ENCODE assay signal across 9 cellular contexts in the genomic region with DNA sequence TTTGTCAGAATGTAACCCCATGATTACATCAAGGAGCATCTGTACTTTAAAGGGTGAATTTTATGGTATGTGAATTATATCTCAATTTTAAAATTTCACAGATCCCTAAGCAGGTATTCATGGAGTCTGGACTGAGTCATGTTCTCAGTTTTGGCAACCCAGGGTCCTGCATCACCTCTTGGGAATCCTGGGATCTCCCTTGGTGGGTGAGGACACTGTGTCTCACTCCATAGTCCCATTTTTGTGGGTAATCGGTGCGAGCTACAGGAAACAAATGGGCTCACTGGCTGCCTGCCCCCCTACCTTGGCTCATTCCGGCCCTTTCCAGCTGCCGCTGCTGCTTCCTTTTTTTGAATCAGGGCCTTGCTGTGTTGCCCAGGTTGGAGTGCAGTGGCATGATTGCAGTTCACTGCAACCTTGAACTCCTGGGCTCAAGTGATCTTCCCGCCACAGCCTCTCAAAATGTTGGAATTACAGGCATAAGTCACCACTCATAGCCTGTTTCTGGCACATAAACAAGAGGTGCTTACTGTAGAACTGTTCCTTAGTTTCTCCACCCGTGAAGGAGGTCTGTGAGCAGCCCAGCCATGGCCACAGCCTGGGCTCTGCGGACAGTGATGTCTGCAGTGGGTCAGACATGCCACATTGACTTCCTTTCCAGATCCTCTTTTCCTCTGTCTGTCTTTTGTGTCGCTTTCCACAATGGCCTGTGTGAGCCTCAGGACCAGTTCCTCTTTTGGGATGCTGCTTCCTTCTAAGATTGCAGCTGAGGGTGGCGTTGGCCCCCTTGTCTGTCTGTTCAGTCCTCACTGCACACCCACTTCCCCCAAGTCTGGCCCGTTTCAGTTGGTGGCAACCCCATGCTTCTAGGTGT. TPM values are rescaled to one million over a fixed set of nuclear protein-coding genes. Genes with fewer than 3 reads are reported as not detected.
A peak's percentile ranks its signal among the peaks of the same experiment; 100 is the strongest.
DNase-seq lines count a peak whose midpoint lies in the region; ATAC-seq and TF ChIP-seq lines count a peak whose summit lies in the region.
"Had no signal": no experiment of that assay in that cellular context is flagged by ENCODE, and none has a peak within 500 bp of the region (broad histone marks: within the 10 kb centered on the region; RNA-seq: fewer than 3 reads in every experiment).

No MANE protein-coding gene starts in this region.

- H3K9ac ChIP-seq in MM.1S (ENCODE audit: low read length) = peak overlapping the region; percentile 74

- intact Hi-C loops in Right ventricle myocardium superior (cut with DNase I) = no loop called here

- DNase-seq in Right ventricle myocardium superior (no peak), right atrium auricular region (ENCODE audit: low spot score) (no peak), MM.1S (no peak), fibroblast of mammary gland (ENCODE audit: low read depth) (peak; percentile 7), RKO (ENCODE audit: low spot score) (no peak), retina (no peak), H4 (ENCODE audit: low spot score) (no peak)
- DNase-seq in activated CD8-positive, alpha-beta memory T cell treated with anti-CD3 and anti-CD28 coated beads, Interleukin-2, amount 50 U/mL, for 48 hours = no peak

- H3K27me3 ChIP-seq in right atrium auricular region = no peaks in the 10 kb centered on the region
- H3K27me3 ChIP-seq in MM.1S (replicated peaks; ENCODE audit: insufficient read depth, low read length) = no peaks in the 10 kb centered on the region

- peak; percentile 57 for ATAC-seq in Right ventricle myocardium superior (ENCODE audit: poor library complexity)

- H3K79me2 ChIP-seq in MM.1S (ENCODE audit: low read length) = peaks cover 93% of the 10 kb centered on the region

- H3K36me3 ChIP-seq in right atrium auricular region (no peaks in the 10 kb centered on the region), MM.1S (replicated peaks; ENCODE audit: insufficient read depth, low read length) (no peaks in the 10 kb centered on the region)

- H3K4me3 ChIP-seq in right atrium auricular region (no peak overlapping the region), MM.1S (ENCODE audit: low read length) (peak overlapping the region; percentile 44), fibroblast of mammary gland (ENCODE audit: control insufficient read depth, low read depth, low read length) (no peak overlapping the region)

- peaks cover 44% of the 10 kb centered on the region for H3F3A ChIP-seq in MM.1S (ENCODE audit: insufficient read depth, low read length)

- H4K20me1 ChIP-seq in MM.1S (ENCODE audit: insufficient read depth, low read length) = no peaks in the 10 kb centered on the region

- H3K9me2 ChIP-seq in MM.1S (replicated peaks; ENCODE audit: insufficient read depth, low read length) = no peaks in the 10 kb centered on the region

- peaks cover 0 to 23% of the 10 kb centered on the region in 2 donors for H3K4me1 ChIP-seq in right atrium auricular region
- H3K4me1 ChIP-seq in MM.1S (ENCODE audit: low read length) = peaks cover 87% of the 10 kb centered on the region

- TF ChIP-seq CTCF in right atrium auricular region (IDR thresholded peaks at IDR 0.05) = no peak
- no peak for TF ChIP-seq CTCF in MM.1S (IDR thresholded peaks at IDR 0.05; ENCODE audit: low read length)
- no peak for TF ChIP-seq CTCF in fibroblast of mammary gland (conservative IDR thresholded peaks at IDR 0.05; ENCODE audit: control insufficient read depth, insufficient read depth, low read depth, low read length)

- H3K9me3 ChIP-seq in right atrium auricular region = no peaks in the 10 kb centered on the region
- H3K9me3 ChIP-seq in MM.1S (replicated peaks; ENCODE audit: insufficient read depth, low read length) = no peaks in the 10 kb centered on the region

- H2AFZ ChIP-seq in MM.1S (ENCODE audit: low read length) = no peak overlapping the region

- peak overlapping the region; percentile 98 for H3K4me2 ChIP-seq in MM.1S (ENCODE audit: low read depth, low read length)

- no peak overlapping the region for H3K27ac ChIP-seq in right atrium auricular region
- H3K27ac ChIP-seq in MM.1S (ENCODE audit: low read length) = peak overlapping the region; percentile 98

RNA-seq across cellular contexts. Expression of gene PALD1, which starts 14.5 kb away (rescaled TPM):
- 4.6 TPM for total RNA-seq in Right ventricle myocardium superior
- 1 to 10 TPM; 4.9 to 8.5 TPM for total RNA-seq in right atrium auricular region
- 1.3 and 3.0 TPM in 2 replicates for total RNA-seq in H4 (2014; rRNA removed; shearing (Covaris generic))

RNA-seq across cellular contexts. Expression of gene NODAL, which starts 51.5 kb away (rescaled TPM):
- total RNA-seq in Right ventricle myocardium superior = not detected
- total RNA-seq in right atrium auricular region = not detected
- not detected in 2 replicates for total RNA-seq in H4 (2014; rRNA removed; shearing (Covaris generic))
- total RNA-seq: lung microvascular endothelial cell had no signal
